28 cellular contexts compared by ENCODE assay signal in the genomic region with DNA sequence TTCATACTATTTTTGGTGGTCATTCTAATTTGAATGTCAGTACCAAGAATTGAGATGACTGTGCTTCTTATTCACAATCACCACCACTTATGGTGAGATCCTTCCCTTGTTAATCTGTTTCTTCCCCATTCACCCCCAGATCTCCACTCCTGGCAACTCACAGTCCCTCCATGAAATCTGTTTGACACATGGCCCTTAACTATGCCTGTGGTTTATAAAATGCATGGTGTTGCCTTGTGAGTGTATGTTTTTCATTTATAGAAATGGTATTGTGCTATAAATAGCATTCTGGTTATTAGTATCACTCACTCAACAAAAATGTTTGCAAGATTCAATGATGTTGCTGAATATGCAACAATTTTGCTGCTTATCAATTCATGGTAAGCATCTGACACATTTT.
"Had no signal": no experiment of that assay in that cellular context is flagged by ENCODE, and none has a peak within 500 bp of the region (broad histone marks: within the 10 kb centered on the region; RNA-seq: fewer than 3 reads in every experiment).

No MANE protein-coding gene starts in this region.

- H3K9me3 Mint-ChIP-seq: endodermal cell; memory B cell; mesothelial cell of epicardium; stimulated activated memory B cell treated with anti-CD40 and anti-IgM and Interleukin-4, amounts not matched to agents 10 μg/mL and 1 μg/mL and 100 μg/mL, for 72 hours; stimulated activated naive CD8-positive, alpha-beta T cell treated with anti-CD3 and anti-CD28 coated beads, Interleukin-15, Interleukin-2, amounts not matched to agents 100 ng/mL and 50 ng/mL, for 24 hours had no signal

- H3K27ac Mint-ChIP-seq: endodermal cell; memory B cell; mesothelial cell of epicardium; natural killer cell; stimulated activated memory B cell treated with anti-CD40 and anti-IgM and Interleukin-4, amounts not matched to agents 10 μg/mL and 1 μg/mL and 100 μg/mL, for 72 hours; stimulated activated naive CD8-positive, alpha-beta T cell treated with anti-CD3 and anti-CD28 coated beads, Interleukin-15, Interleukin-2, amounts not matched to agents 100 ng/mL and 50 ng/mL, for 24 hours had no signal

- H3K27me3 Mint-ChIP-seq: memory B cell; stimulated activated memory B cell treated with anti-CD40 and anti-IgM and Interleukin-4, amounts not matched to agents 10 μg/mL and 1 μg/mL and 100 μg/mL, for 72 hours; stimulated activated naive CD8-positive, alpha-beta T cell treated with anti-CD3 and anti-CD28 coated beads, Interleukin-15, Interleukin-2, amounts not matched to agents 100 ng/mL and 50 ng/mL, for 24 hours had no signal

- H3K36me3 Mint-ChIP-seq: mesothelial cell of epicardium, natural killer cell had no signal

- H3K27ac ChIP-seq: coronary artery, heart left ventricle, left ventricle myocardium inferior, lower lobe of right lung, pancreas, prostate gland, right lobe of liver, spleen, tibial artery, upper lobe of left lung, uterus had no signal

- H3K4me3 ChIP-seq: coronary artery, heart left ventricle, left ventricle myocardium inferior, lower lobe of right lung, pancreas, prostate gland, right lobe of liver, spleen, tibial artery, upper lobe of left lung, uterus had no signal

- FAIRE-seq: endothelial cell of umbilical vein, pancreas had no signal

- H3K4me1 Mint-ChIP-seq: endodermal cell, mesothelial cell of epicardium, neural crest cell had no signal

- ATAC-seq: heart left ventricle; lower lobe of right lung; natural killer cell; pancreas; right lobe of liver; stimulated activated memory B cell treated with anti-CD40 and anti-IgM and Interleukin-4, amounts not matched to agents 10 μg/mL and 1 μg/mL and 100 μg/mL, for 72 hours had no signal

- DNase-seq: cerebellar nuclear complex; effector CD4-positive, alpha-beta T cell; endodermal cell; erythroblast; foreskin melanocyte; heart left ventricle; hippocampal formation; kidney glomerular epithelial cell; left ventricle myocardium inferior; lower lobe of right lung; natural killer cell; pancreas; right lobe of liver; spleen; stimulated activated CD4-positive, alpha-beta T cell treated with anti-CD3 and anti-CD28 coated beads, Interleukin-15, amount 100 ng/mL, for 24 hours; stimulated activated CD4-positive, alpha-beta T cell treated with anti-CD3 and anti-CD28 coated beads, Interleukin-1b, Interleukin-23, amount 100 ng/mL, for 48 hours; stimulated activated CD4-positive, alpha-beta T cell treated with anti-CD3 and anti-CD28 coated beads, Interleukin-4, amount 100 ng/mL, for 24 hours; tibial artery; upper lobe of left lung; uterus had no signal

- H3K36me3 ChIP-seq: heart left ventricle, left ventricle myocardium inferior, lower lobe of right lung, pancreas, prostate gland, right lobe of liver, spleen, tibial artery, upper lobe of left lung, uterus had no signal

- H3K4me1 ChIP-seq: heart left ventricle, left ventricle myocardium inferior, lower lobe of right lung, pancreas, prostate gland, right lobe of liver, spleen, tibial artery, upper lobe of left lung, uterus had no signal

- H3K27me3 ChIP-seq: heart left ventricle, pancreas, right lobe of liver, spleen, tibial artery, upper lobe of left lung, uterus had no signal

- H3K9me3 ChIP-seq: heart left ventricle, left ventricle myocardium inferior, lower lobe of right lung, pancreas, prostate gland, right lobe of liver, spleen, tibial artery, upper lobe of left lung, uterus had no signal

- H3K4me3 Mint-ChIP-seq: endodermal cell; memory B cell; mesothelial cell of epicardium; natural killer cell; neural crest cell; stimulated activated memory B cell treated with anti-CD40 and anti-IgM and Interleukin-4, amounts not matched to agents 10 μg/mL and 1 μg/mL and 100 μg/mL, for 72 hours; stimulated activated naive CD8-positive, alpha-beta T cell treated with anti-CD3 and anti-CD28 coated beads, Interleukin-15, Interleukin-2, amounts not matched to agents 100 ng/mL and 50 ng/mL, for 24 hours had no signal
